ENCODE assay signal across 36 cellular contexts in genomic region chr13:108486096-108486495, GRCh38.
DNase-seq lines count a peak whose midpoint lies in the region; ATAC-seq, FAIRE-seq and TF ChIP-seq lines count a peak whose summit lies in the region.
"Had no signal": no experiment of that assay in that cellular context is flagged by ENCODE, and none has a peak within 500 bp of the region (broad histone marks: within the 10 kb centered on the region; RNA-seq: fewer than 3 reads in every experiment).

No MANE protein-coding gene starts in this region.

- H3K4me1 ChIP-seq in mammary epithelial cell (ENCODE audit: insufficient read depth, low read length): no peaks in the 10 kb centered on the region
- H3K4me1 ChIP-seq: A549; BE2C; BLaER1; BLaER1 treated with 17β-estradiol and CSF1 and Interleukin-3, amounts not matched to agents 10 nM and 100 nM; Caco-2 had no signal

- no peak overlapping the region for H2AFZ ChIP-seq in mammary epithelial cell (ENCODE audit: low read depth, low read length)

- H3K79me2 ChIP-seq in mammary epithelial cell (ENCODE audit: insufficient read depth, low read length): no peaks in the 10 kb centered on the region

- no peaks in the 10 kb centered on the region for H4K20me1 ChIP-seq in mammary epithelial cell (ENCODE audit: insufficient read depth, low read length)
- H4K20me1 ChIP-seq: BLaER1; BLaER1 treated with 17β-estradiol and CSF1 and Interleukin-3, amounts not matched to agents 10 nM and 100 nM had no signal

- no peak overlapping the region for H3K4me2 ChIP-seq in mammary epithelial cell (ENCODE audit: insufficient read depth, low read depth, low read length)
- H3K4me2 ChIP-seq: A549; BLaER1; BLaER1 treated with 17β-estradiol and CSF1 and Interleukin-3, amounts not matched to agents 10 nM and 100 nM had no signal

- no peak overlapping the region for H3K9ac ChIP-seq in mammary epithelial cell (ENCODE audit: insufficient read depth, low read length)
- H3K9ac ChIP-seq: BLaER1; BLaER1 treated with 17β-estradiol and CSF1 and Interleukin-3, amounts not matched to agents 10 nM and 100 nM had no signal

- peak; percentile 28 for DNase-seq in mammary epithelial cell
- DNase-seq in MCF 10A (ENCODE audit: unreplicated experiment): no peak
- DNase-seq in AG04450 (ENCODE audit: low read depth, low spot score): no peak
- DNase-seq in bronchial epithelial cell (ENCODE audit: low read depth): peak; percentile 56
- peak; percentile 75 for DNase-seq in epithelial cell of esophagus (ENCODE audit: low read depth)
- no peak for DNase-seq in DMS53 (lab: John Stamatoyannopoulos, UW)
- DNase-seq in cortex of kidney (lab: John Stamatoyannopoulos, UW): no peak
- DNase-seq: 8988T; ACHN; AML-193; BE2C; C1 segment of cervical spinal cord; Caco-2; Calu3; CD4-positive, alpha-beta memory T cell; CD4-positive, alpha-beta T cell; CD4-positive, CD25-positive, alpha-beta regulatory T cell; CD8-positive, alpha-beta memory T cell; CD8-positive, alpha-beta T cell; COR-L47; DMS 273 treated with DMSO at 0.1 percent for 48 hours; DMS153; DMS79; DMS79 treated with DMSO at 0.1 percent for 48 hours; DND-41; EL had no signal

- CTCF ChIA-PET in mammary epithelial cell (lab: Charles Lee; ENCODE audit: low non-redundant PET) (no interaction called here), MCF 10A (lab: Yijun Ruan, JAX) (no interaction called here), AG04450 (lab: Charles Lee) (no interaction called here)

- POLR2A ChIA-PET in MCF 10A (lab: Yijun Ruan, JAX): no interaction called here
- POLR2A ChIA-PET in AG04450 (lab: Yijun Ruan, JAX): no interaction called here

- H3K27me3 ChIP-seq in mammary epithelial cell (ENCODE audit: insufficient read depth, low read length) (no peaks in the 10 kb centered on the region), AG04450 (ENCODE audit: control insufficient read depth, insufficient read depth, low read length) (no peaks in the 10 kb centered on the region), bronchial epithelial cell (ENCODE audit: control insufficient read depth, insufficient read depth, low read length) (no peaks in the 10 kb centered on the region)
- H3K27me3 ChIP-seq: BLaER1; BLaER1 treated with 17β-estradiol and CSF1 and Interleukin-3, amounts not matched to agents 10 nM and 100 nM had no signal

- BruUV-seq in mammary epithelial cell (replicated peaks; lab: Mats Ljungman, UMichigan) (TSS peak; percentile 97), MCF 10A (replicated peaks; lab: Mats Ljungman, UMichigan) (no TSS peak)

- H3K4me3 ChIP-seq in mammary epithelial cell (replicated peaks in 1 of 3; ENCODE audit: insufficient read depth in 1 of 3, low read depth in 2 of 3, low read length in 3 of 3) (no peak overlapping the region), AG04450 (ENCODE audit: low read depth, low read length) (no peak overlapping the region), bronchial epithelial cell (ENCODE audit: low read depth, low read length) (no peak overlapping the region), epithelial cell of esophagus (ENCODE audit: low read length) (no peak overlapping the region)
- H3K4me3 ChIP-seq: A549; BLaER1; BLaER1 treated with 17β-estradiol and CSF1 and Interleukin-3, amounts not matched to agents 10 nM and 100 nM had no signal

- H3K27me3 Mint-ChIP-seq in MCF 10A (ENCODE audit: insufficient read depth, unreplicated experiment): peaks cover 28% of the 10 kb centered on the region
- H3K27me3 Mint-ChIP-seq: B cell had no signal

- intact Hi-C loops in mammary epithelial cell (cut with micrococcal nuclease): no loop called here
- intact Hi-C loops in MCF 10A (cut with micrococcal nuclease): no loop called here

- H3K4me3 Mint-ChIP-seq in MCF 10A (ENCODE audit: unreplicated experiment): no peak overlapping the region
- H3K4me3 Mint-ChIP-seq: B cell; CD14-positive monocyte; CD4-positive, alpha-beta memory T cell; CD4-positive, alpha-beta T cell; CD8-positive, alpha-beta memory T cell; CD8-positive, alpha-beta T cell had no signal

- H3K4me1 Mint-ChIP-seq in MCF 10A (ENCODE audit: insufficient read depth, unreplicated experiment): no peaks in the 10 kb centered on the region
- H3K4me1 Mint-ChIP-seq: B cell; CD14-positive monocyte; CD4-positive, CD25-positive, alpha-beta regulatory T cell; CD8-positive, alpha-beta memory T cell had no signal

- no peak overlapping the region for H3K27ac ChIP-seq in mammary epithelial cell (ENCODE audit: insufficient read depth, low read depth, low read length)
- H3K27ac ChIP-seq in AG04450 (ENCODE audit: low read depth, low read length): peak overlapping the region; percentile 21
- H3K27ac ChIP-seq: 22Rv1; A549; BLaER1; BLaER1 treated with 17β-estradiol and CSF1 and Interleukin-3, amounts not matched to agents 10 nM and 100 nM; C4-2B had no signal

- dilution Hi-C loops in mammary epithelial cell (cut with HindIII; ENCODE audit: low sequenced_read_pairs): no loop called here

- H3K36me3 ChIP-seq in mammary epithelial cell (ENCODE audit: insufficient read depth, low read length) (no peaks in the 10 kb centered on the region), bronchial epithelial cell (ENCODE audit: control insufficient read depth, insufficient read depth, low read length) (no peaks in the 10 kb centered on the region)
- H3K36me3 ChIP-seq: BE2C; BLaER1; BLaER1 treated with 17β-estradiol and CSF1 and Interleukin-3, amounts not matched to agents 10 nM and 100 nM had no signal

- TF ChIP-seq CTCF in mammary epithelial cell (conservative IDR thresholded peaks at IDR 0.05 in 1 of 2, IDR thresholded peaks at IDR 0.05 in 1 of 2; ENCODE audit: extremely low read depth in 1 of 2, insufficient read depth in 1 of 2, low read depth in 1 of 2, low read length in 2 of 2) (no peak), MCF 10A (IDR thresholded peaks at IDR 0.05; ENCODE audit: unreplicated experiment) (no peak), AG04450 (IDR thresholded peaks at IDR 0.05; ENCODE audit: low read depth, low read length) (no peak), bronchial epithelial cell (IDR thresholded peaks at IDR 0.05; ENCODE audit: insufficient read depth, low read length, severe bottlenecking) (no peak), epithelial cell of esophagus (IDR thresholded peaks at IDR 0.05; ENCODE audit: insufficient read depth, low read depth, low read length, missing control alignments) (no peak)

- H3K36me3 Mint-ChIP-seq in MCF 10A (ENCODE audit: insufficient read depth, unreplicated experiment): no peaks in the 10 kb centered on the region
- H3K36me3 Mint-ChIP-seq: CD14-positive monocyte; CD8-positive, alpha-beta T cell had no signal

- no peaks in the 10 kb centered on the region for H3K9me3 Mint-ChIP-seq in MCF 10A (ENCODE audit: unreplicated experiment)
- H3K9me3 Mint-ChIP-seq: CD4-positive, alpha-beta T cell had no signal

- no peaks in the 10 kb centered on the region for H3K9me3 ChIP-seq in mammary epithelial cell (replicated peaks; ENCODE audit: insufficient read depth, low read length)
- no peaks in the 10 kb centered on the region; the same call in 1 of the 2 replicates for H3K9me3 ChIP-seq in AG04450 (ENCODE audit: control insufficient read depth, insufficient read depth, low read length)
- H3K9me3 ChIP-seq: A549, BE2C, Caco-2 had no signal

- no peak overlapping the region for H3K27ac Mint-ChIP-seq in MCF 10A (ENCODE audit: low read depth, unreplicated experiment)
- H3K27ac Mint-ChIP-seq: B cell; CD14-positive monocyte; CD4-positive, alpha-beta T cell; CD4-positive, CD25-positive, alpha-beta regulatory T cell; CD8-positive, alpha-beta memory T cell; CD8-positive, alpha-beta T cell had no signal

- no peak for ATAC-seq in HG03460 (IDR thresholded peaks at IDR 0.05; ENCODE audit: unreplicated experiment)
- ATAC-seq: A549; CD8-positive, alpha-beta T cell had no signal

- in situ Hi-C loops in mammary epithelial cell (cut with MboI; ENCODE audit: low sequenced_read_pairs in 2 of 2): no loop called here

- FAIRE-seq in bronchial epithelial cell (lab: Jason Lieb, UNC): no peak
- FAIRE-seq: A204.1, A549, D721Med had no signal

Comparison
In these comparisons a context has a peak if more than half of its experiments do, and no peak if none do; other contexts are left out.
1. DNase-seq: peak in mammary epithelial cell (single experiment), bronchial epithelial cell (single experiment) and epithelial cell of esophagus (single experiment); none in MCF 10A (single experiment), AG04450 (single experiment), DMS53 (single experiment) and cortex of kidney (single experiment).